In the genomic region with DNA sequence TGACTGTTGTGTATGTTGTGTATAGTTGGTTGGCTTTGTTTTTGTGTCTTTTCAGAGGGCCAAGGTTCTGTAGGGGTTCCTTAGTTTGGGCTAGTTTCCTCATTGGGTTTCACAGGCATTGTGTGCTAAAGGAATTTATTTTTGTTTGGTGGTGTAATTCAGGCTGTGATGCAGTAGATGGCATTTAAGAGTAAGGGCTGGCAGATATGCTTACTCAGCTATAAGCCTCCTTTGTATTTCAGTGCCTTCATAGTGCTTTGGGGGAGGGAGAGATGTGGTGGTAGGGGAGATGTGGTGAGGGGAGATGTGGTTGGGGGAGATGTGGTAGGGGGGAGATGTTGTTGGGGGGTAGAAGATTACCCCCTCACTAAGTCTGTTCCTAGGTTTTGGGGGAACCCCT, we compare ENCODE assay signal across 15 cellular contexts.
A peak's percentile ranks its signal among the peaks of the same experiment; 100 is the strongest.
DNase-seq lines count a peak whose midpoint lies in the region; ATAC-seq and TF ChIP-seq lines count a peak whose summit lies in the region.
"Had no signal": no experiment of that assay in that cellular context is flagged by ENCODE, and none has a peak within 500 bp of the region (broad histone marks: within the 10 kb centered on the region; RNA-seq: fewer than 3 reads in every experiment).

No MANE protein-coding gene starts in this region.

- ATAC-seq in foreskin keratinocyte = peak; percentile 35
- ATAC-seq in GM18498 (IDR thresholded peaks at IDR 0.05; ENCODE audit: unreplicated experiment) = no peak
- ATAC-seq: esophagus mucosa had no signal

- H3K4me1 ChIP-seq in Loucy (ENCODE audit: insufficient read depth, low read length, poor library complexity, severe bottlenecking) = no peaks in the 10 kb centered on the region
- no peaks in the 10 kb centered on the region for H3K4me1 ChIP-seq in foreskin keratinocyte

- no peaks in the 10 kb centered on the region for H4K20me1 ChIP-seq in Loucy (ENCODE audit: insufficient read depth, low read length, poor library complexity, severe bottlenecking)

- H3K4me3 ChIP-seq in Loucy (ENCODE audit: low read length, poor library complexity, severe bottlenecking) = no peak overlapping the region

- no peak overlapping the region for H2AFZ ChIP-seq in Loucy (ENCODE audit: low read length)

- no peak overlapping the region for H3K9ac ChIP-seq in Loucy (ENCODE audit: low read depth, low read length, poor library complexity, severe bottlenecking)

- H3K27me3 ChIP-seq in Loucy (ENCODE audit: insufficient read depth, low read length, poor library complexity, severe bottlenecking) (no peaks in the 10 kb centered on the region), foreskin keratinocyte (no peaks in the 10 kb centered on the region)

- H3K27ac ChIP-seq in foreskin keratinocyte = no peak overlapping the region

- H3K36me3 ChIP-seq in Loucy (ENCODE audit: insufficient read depth, low read length) = no peaks in the 10 kb centered on the region

- no peaks in the 10 kb centered on the region for H3K9me2 ChIP-seq in Loucy (replicated peaks; ENCODE audit: low read depth, low read length)

- DNase-seq in amniotic epithelial cell (ENCODE audit: low read depth) (peak; percentile 6), foreskin keratinocyte (no peak), GM19238 (ENCODE audit: insufficient read length, low spot score) (no peak), hypothalamus (lab: John Stamatoyannopoulos, UW) (no peak)
- no peak for DNase-seq in stimulated activated CD4-positive, alpha-beta T cell treated with anti-CD3 and anti-CD28 coated beads, Interleukin-4, amount 100 ng/mL, for 4 hours
- DNase-seq: activated CD4-positive, alpha-beta T cell treated with anti-CD3 and anti-CD28 coated beads, Interleukin-2, amount 50 U/mL, for 1 hour; activated naive CD8-positive, alpha-beta T cell treated with anti-CD3 and anti-CD28 coated beads, Interleukin-2, amount 10 ng/mL, durations not matched to agents 7 days and 5 days; activated T-cell treated with anti-CD3 and anti-CD28 coated beads, Interleukin-2, amount 50 U/mL, for 24 hours; CD4-positive, CD25-positive, alpha-beta regulatory T cell; NCI-H524; stimulated activated CD4-positive, alpha-beta T cell treated with anti-CD3 and anti-CD28 coated beads, Interleukin-1b, Interleukin-23, amount 100 ng/mL, for 48 hours had no signal

- no peak overlapping the region for H3K4me2 ChIP-seq in Loucy (ENCODE audit: low read depth, low read length, poor library complexity, severe bottlenecking)

- TF ChIP-seq CTCF in GM12872 (IDR thresholded peaks at IDR 0.05; ENCODE audit: insufficient read depth, low read depth, low read length) = peak; percentile 15; the same call in 1 of the 3 replicates
- peak; percentile 39 for TF ChIP-seq CTCF in Loucy (conservative IDR thresholded peaks at IDR 0.05; ENCODE audit: low read length)
- TF ChIP-seq CTCF in foreskin keratinocyte (conservative IDR thresholded peaks at IDR 0.05) = peak; percentile 45

- no peaks in the 10 kb centered on the region for H3K79me2 ChIP-seq in Loucy (ENCODE audit: insufficient read depth, low read length)

- H3F3A ChIP-seq in Loucy (ENCODE audit: low read depth) = no peaks in the 10 kb centered on the region

- H3K9me3 ChIP-seq in Loucy (ENCODE audit: insufficient read depth, low read depth, low read length) = no peaks in the 10 kb centered on the region
